In genomic region chr12:59733200-59733599, GRCh38 we compare ENCODE assay signal across 26 cellular contexts.
"Had no signal": no experiment of that assay in that cellular context is flagged by ENCODE, and none has a peak within 500 bp of the region (broad histone marks: within the 10 kb centered on the region; RNA-seq: fewer than 3 reads in every experiment).

No MANE protein-coding gene starts in this region.

- H3K36me3 ChIP-seq: neural progenitor cell, neutrophil, pancreas, prostate gland, right lobe of liver, thoracic aorta, thyroid gland, tibial nerve, upper lobe of left lung, vagina had no signal

- H3K4me1 ChIP-seq: neural progenitor cell, prostate gland, thyroid gland, upper lobe of left lung had no signal

- DNase-seq: naive thymus-derived CD4-positive, alpha-beta T cell; natural killer cell; nucleus accumbens; retina; right cardiac atrium; right lobe of liver; stimulated activated CD4-positive, alpha-beta T cell treated with anti-CD3 and anti-CD28 coated beads, Interleukin-15, amount 100 ng/mL, for 24 hours; stimulated activated CD4-positive, alpha-beta T cell treated with anti-CD3 and anti-CD28 coated beads, Interleukin-2, amount 100 ng/mL, for 24 hours; stimulated activated CD4-positive, alpha-beta T cell treated with anti-CD3 and anti-CD28 coated beads, Interleukin-2, amount 100 ng/mL, for 48 hours; stimulated activated CD4-positive, alpha-beta T cell treated with anti-CD3 and anti-CD28 coated beads, Interleukin-4, amount 100 ng/mL, for 24 hours; stimulated activated naive B cell treated with anti-CD40 and anti-IgM and Interleukin-4, amounts not matched to agents 10 μg/mL and 1 μg/mL and 100 μg/mL, for 72 hours; stimulated activated naive CD4-positive, alpha-beta T cell treated with Interleukin-2 at 50 U/mL for 16 hours; stomach; thyroid gland; trophoblast cell had no signal

- H3K4me2 ChIP-seq: neural progenitor cell, smooth muscle cell had no signal

- ATAC-seq: naive thymus-derived CD4-positive, alpha-beta T cell; natural killer cell; pancreas; stimulated activated effector memory CD8-positive, alpha-beta T cell treated with anti-CD3 and anti-CD28 coated beads, Interleukin-12 subunit alpha, Interleukin-12 subunit beta, amount 100 ng/mL, for 72 hours; stimulated activated naive B cell treated with anti-CD40 and anti-IgM and Interleukin-4, amounts not matched to agents 10 μg/mL and 1 μg/mL and 100 μg/mL, for 72 hours had no signal

- H3K27me3 ChIP-seq: neural progenitor cell, neutrophil, pancreas, right lobe of liver, stomach, thyroid gland, tibial nerve, upper lobe of left lung, vagina had no signal

- H3K27ac ChIP-seq: neural progenitor cell, neutrophil, pancreas, prostate gland, right lobe of liver, skin epidermis, stomach, thoracic aorta, thyroid gland, tibial nerve, upper lobe of left lung, vagina had no signal

- H3K9ac ChIP-seq: neural progenitor cell had no signal

- H2AFZ ChIP-seq: neural progenitor cell had no signal

- H3K9me3 ChIP-seq: neutrophil, pancreas, prostate gland, right lobe of liver, stomach, thoracic aorta, thyroid gland, tibial nerve, upper lobe of left lung, vagina had no signal

- H3K4me3 ChIP-seq: neural progenitor cell, pancreas, prostate gland, right lobe of liver, skin epidermis, smooth muscle cell, stomach, thoracic aorta, thyroid gland, tibial nerve, upper lobe of left lung, vagina had no signal
